Comparison of ENCODE assay signal across 19 cellular contexts in the genomic region with DNA sequence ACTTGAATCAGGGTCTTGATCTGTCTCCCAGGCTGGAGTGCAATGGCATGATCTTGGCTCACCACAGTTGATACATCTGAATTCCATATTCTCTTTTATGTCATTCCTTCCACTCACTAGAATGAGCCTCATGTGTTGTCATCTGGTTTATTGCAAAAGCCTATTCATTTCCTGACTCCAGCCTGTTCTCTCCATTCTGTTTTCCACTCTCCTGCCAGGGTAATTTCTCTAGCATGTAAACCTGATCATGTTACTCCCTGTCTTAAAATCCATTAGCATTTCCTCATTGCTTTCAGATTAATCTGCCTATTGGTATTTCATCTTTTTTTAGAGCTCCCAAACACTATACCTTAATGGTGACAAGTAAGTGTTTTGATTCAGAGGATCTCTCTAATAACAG. TPM values are rescaled to one million over a fixed set of nuclear protein-coding genes. Genes with fewer than 3 reads are reported as not detected.
DNase-seq lines count a peak whose midpoint lies in the region; ATAC-seq, FAIRE-seq and TF ChIP-seq lines count a peak whose summit lies in the region.
"Had no signal": no experiment of that assay in that cellular context is flagged by ENCODE, and none has a peak within 500 bp of the region (broad histone marks: within the 10 kb centered on the region; RNA-seq: fewer than 3 reads in every experiment).

No MANE protein-coding gene starts in this region.

- H3K36me3 Mint-ChIP-seq in nephron (ENCODE audit: low read depth): no peaks in the 10 kb centered on the region

- no peak for TF ChIP-seq CTCF in nephron (IDR thresholded peaks at IDR 0.05; ENCODE audit: unreplicated experiment in 3 of 3)

- H3K4me3 Mint-ChIP-seq in nephron: no peak overlapping the region
- H3K4me3 Mint-ChIP-seq: central memory CD8-positive, alpha-beta T cell; natural killer cell treated with Interleukin-12 subunit alpha and Interleukin-12 subunit beta and Interleukin-15 and Interleukin-18, amount 100 ng/mL, for 72 hours had no signal

- peak overlapping the region in 2 of 3 experiments; percentile 61 to 75 for H3K27ac Mint-ChIP-seq in nephron
- H3K27ac Mint-ChIP-seq: natural killer cell treated with Interleukin-12 subunit alpha and Interleukin-12 subunit beta and Interleukin-15 and Interleukin-18, amount 100 ng/mL, for 72 hours had no signal

- peaks cover 3% of the 10 kb centered on the region for H3K27me3 Mint-ChIP-seq in nephron (ENCODE audit: low read depth)

- peaks cover 49% of the 10 kb centered on the region for H3K4me1 Mint-ChIP-seq in nephron

- DNase-seq in EH (ENCODE audit: low read depth): peak; percentile 91
- DNase-seq in LHCN-M2 (ENCODE audit: low read depth): peak; percentile 78
- peak; percentile 82 for DNase-seq in dedifferentiated amniotic fluid mesenchymal stem cell (ENCODE audit: extremely low spot score)
- no peak for DNase-seq in SIG-M5 treated with dmso at 0.1 percent for 504 hours (lab: John Stamatoyannopoulos, UW; ENCODE audit: unreplicated experiment)
- no peak for DNase-seq in RCC 7860 (ENCODE audit: low spot score)
- DNase-seq: activated CD4-positive, CD25-positive, alpha-beta regulatory T cell treated with anti-CD3 and anti-CD28 coated beads, Interleukin-2, amount 50 U/mL, for 72 hours; activated T-cell treated with anti-CD3 and anti-CD28 coated beads, Interleukin-2, amount 50 U/mL, for 1 hour; DND-41; esophagus squamous epithelium; KG1; NCI-H2081 treated with DMSO at 0.1 percent for 48 hours; sigmoid colon; SW 1271; testis had no signal

- H3K9me3 Mint-ChIP-seq in nephron: no peaks in the 10 kb centered on the region

- ATAC-seq in HG03025 (IDR thresholded peaks at IDR 0.05; ENCODE audit: low FRiP score, unreplicated experiment): no peak
- ATAC-seq: natural killer cell treated with Interleukin-12 subunit alpha and Interleukin-12 subunit beta and Interleukin-15 and Interleukin-18, amount 100 ng/mL, for 72 hours had no signal

- FAIRE-seq in RCC 7860 (lab: Jason Lieb, UNC): no peak
- FAIRE-seq: GM18507 had no signal

RNA-seq across cellular contexts. Expression of gene DDX60L, which starts 4.3 kb away (rescaled TPM):
- total RNA-seq in LHCN-M2 (2014; rRNA removed): 27.2 and 41.3 TPM in 2 replicates
- polyA plus RNA-seq in LHCN-M2 (2012): 15.6 TPM

RNA-seq across cellular contexts. Expression of gene PALLD, which starts 12.2 kb away (rescaled TPM):
- total RNA-seq in LHCN-M2 (2014; rRNA removed): 143 and 176 TPM in 2 replicates
- polyA plus RNA-seq in LHCN-M2 (2012): 406 TPM

Comparison
In these comparisons a context has a peak if more than half of its experiments do, and no peak if none do; other contexts are left out.
1. DNase-seq: peak in EH (single experiment), LHCN-M2 (single experiment) and dedifferentiated amniotic fluid mesenchymal stem cell (single experiment); none in SIG-M5 treated with dmso at 0.1 percent for 504 hours (single experiment) and RCC 7860 (single experiment).